Comparison of ENCODE assay signal across 12 cellular contexts in the genomic region with DNA sequence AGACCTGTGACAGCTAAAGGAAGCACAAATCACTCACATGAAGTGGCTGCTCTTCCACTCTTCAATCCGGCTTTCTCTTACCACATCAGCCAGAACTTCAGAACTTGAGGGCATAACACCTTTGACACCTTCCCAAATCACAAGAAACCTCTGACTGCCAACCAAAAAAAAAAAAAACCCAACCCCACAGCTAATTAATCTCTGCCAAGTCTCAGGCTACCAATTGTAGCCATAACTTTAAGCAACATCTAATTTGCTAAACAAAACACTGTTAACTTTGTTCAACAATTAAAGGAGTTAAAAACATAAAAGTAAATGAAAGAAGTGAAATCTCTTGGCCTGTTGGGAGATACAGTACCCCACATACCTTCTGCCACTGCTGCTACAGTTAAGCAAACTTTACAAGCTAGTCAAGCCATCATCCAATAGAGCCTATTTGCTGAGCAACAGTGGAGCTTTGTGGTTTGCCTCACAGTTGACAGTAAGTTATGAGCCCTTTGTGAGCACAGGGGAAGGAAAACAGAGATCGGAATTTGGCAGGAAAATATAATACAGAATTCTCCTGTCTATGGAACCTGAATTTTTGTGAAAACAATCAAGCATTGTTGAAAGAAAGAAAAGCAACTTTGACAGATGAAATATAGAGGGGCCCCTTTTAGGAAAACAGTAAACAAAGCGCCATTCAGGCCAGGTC. TPM values are rescaled to one million over a fixed set of nuclear protein-coding genes. Genes with fewer than 3 reads are reported as not detected.
A peak's percentile ranks its signal among the peaks of the same experiment; 100 is the strongest.
DNase-seq lines count a peak whose midpoint lies in the region; ATAC-seq and TF ChIP-seq lines count a peak whose summit lies in the region.
"Had no signal": no experiment of that assay in that cellular context is flagged by ENCODE, and none has a peak within 500 bp of the region (broad histone marks: within the 10 kb centered on the region; RNA-seq: fewer than 3 reads in every experiment).

SOX6 (minus strand) TSS at position 490 of the 694 bp plus-strand sequence. CDS start 15,298 bp downstream, outside the sequence.

- H3K4me3 ChIP-seq in SK-N-MC: peak within 1 kb of the TSS; percentile 76
- H3K4me3 ChIP-seq in heart left ventricle: peak within 1 kb of the TSS in 4 of 12 donors; percentile 0 to 16 (median 12)
- no peak within 1 kb of the TSS for H3K4me3 ChIP-seq in transverse colon

- H3K4me1 ChIP-seq in heart left ventricle: peaks cover 0 to 44% (median 22%) of the 10 kb centered on the region in 12 donors
- H3K4me1 ChIP-seq in transverse colon: peaks cover 0 to 12% (median 0%) of the 10 kb centered on the region in 4 donors

- H3K9me3 ChIP-seq in SK-N-MC (ENCODE audit: low read depth, low read length) (no peaks in the 10 kb centered on the region), heart left ventricle (no peaks in the 10 kb centered on the region), transverse colon (no peaks in the 10 kb centered on the region)

- intact Hi-C loops in heart left ventricle (cut with DNase I): loop anchor here in 1 of 10 donors (10.0 kb wide), 1 partner anchor 249 kb away; no protein-coding TSS in a partner anchor
- intact Hi-C loops in activated CD4-positive, alpha-beta memory T cell treated with anti-CD3 and anti-CD28 coated beads for 36 hours (cut with micrococcal nuclease): no loop called here
- intact Hi-C loops in transverse colon (cut with DNase I; ENCODE audit: low total_unique reads): no loop called here

- no peak for TF ChIP-seq EP300 in transverse colon (IDR thresholded peaks at IDR 0.05; ENCODE audit: low read depth)

- H3K4me1 Mint-ChIP-seq in osteocyte (ENCODE audit: unreplicated experiment): peaks cover 29% of the 10 kb centered on the region
- H3K4me1 Mint-ChIP-seq in activated CD4-positive, alpha-beta memory T cell treated with anti-CD3 and anti-CD28 coated beads for 36 hours (ENCODE audit: low read depth): no peaks in the 10 kb centered on the region
- H3K4me1 Mint-ChIP-seq: activated naive CD4-positive, alpha-beta T cell treated with anti-CD3 and anti-CD28 coated beads, Interleukin-2, amount 10 ng/mL, durations not matched to agents 7 days and 5 days; CD4-positive, CD25-positive, alpha-beta regulatory T cell had no signal

- CTCF ChIA-PET in activated CD4-positive, alpha-beta memory T cell treated with anti-CD3 and anti-CD28 coated beads for 36 hours (lab: Charles Lee): no interaction called here

- H3K4me3 Mint-ChIP-seq in osteocyte (ENCODE audit: unreplicated experiment): peak within 1 kb of the TSS; percentile 8
- no peak within 1 kb of the TSS for H3K4me3 Mint-ChIP-seq in activated CD4-positive, alpha-beta memory T cell treated with anti-CD3 and anti-CD28 coated beads for 36 hours
- H3K4me3 Mint-ChIP-seq: activated naive CD4-positive, alpha-beta T cell treated with anti-CD3 and anti-CD28 coated beads, Interleukin-2, amount 10 ng/mL, durations not matched to agents 7 days and 5 days; CD4-positive, CD25-positive, alpha-beta regulatory T cell; natural killer cell treated with Interleukin-12 subunit alpha and Interleukin-12 subunit beta and Interleukin-15 and Interleukin-18, amount 100 ng/mL, for 72 hours had no signal

- peak; percentile 7 for DNase-seq in GM04504 (ENCODE audit: low read depth)
- DNase-seq in SK-N-MC (ENCODE audit: low read depth, low spot score): peak; percentile 73
- peak in 1 of 5 donors; percentile 9 for DNase-seq in heart left ventricle
- DNase-seq in osteocyte (ENCODE audit: extremely low spot score, unreplicated experiment): no peak
- DNase-seq in activated CD4-positive, alpha-beta memory T cell treated with anti-CD3 and anti-CD28 coated beads for 36 hours: no peak
- DNase-seq in transverse colon: no peak
- DNase-seq in HCEC 1CT: no peak
- DNase-seq: activated naive CD4-positive, alpha-beta T cell treated with anti-CD3 and anti-CD28 coated beads, Interleukin-2, amount 10 ng/mL, durations not matched to agents 7 days and 5 days; CD4-positive, CD25-positive, alpha-beta regulatory T cell had no signal

- H3K27me3 Mint-ChIP-seq in osteocyte (ENCODE audit: unreplicated experiment): no peaks in the 10 kb centered on the region
- no peaks in the 10 kb centered on the region for H3K27me3 Mint-ChIP-seq in activated CD4-positive, alpha-beta memory T cell treated with anti-CD3 and anti-CD28 coated beads for 36 hours
- H3K27me3 Mint-ChIP-seq: activated naive CD4-positive, alpha-beta T cell treated with anti-CD3 and anti-CD28 coated beads, Interleukin-2, amount 10 ng/mL, durations not matched to agents 7 days and 5 days; CD4-positive, CD25-positive, alpha-beta regulatory T cell; natural killer cell treated with Interleukin-12 subunit alpha and Interleukin-12 subunit beta and Interleukin-15 and Interleukin-18, amount 100 ng/mL, for 72 hours had no signal

- H3K36me3 ChIP-seq in SK-N-MC (ENCODE audit: insufficient read depth, low read length) (no peaks in the 10 kb centered on the region; the same call in 1 of the 2 replicates), heart left ventricle (no peaks in the 10 kb centered on the region), transverse colon (no peaks in the 10 kb centered on the region)

- 55 to 63% (median 58%) methylated on average over 3 of the region's 3 CpGs for WGBS in heart left ventricle, 4 donors
- 48 to 56% methylated on average over 3 of the region's 3 CpGs for WGBS in transverse colon (ENCODE audit: low coverage in 1 of 2), 2 donors

- no peaks in the 10 kb centered on the region for H3K9me3 Mint-ChIP-seq in osteocyte (ENCODE audit: unreplicated experiment)
- H3K9me3 Mint-ChIP-seq in activated CD4-positive, alpha-beta memory T cell treated with anti-CD3 and anti-CD28 coated beads for 36 hours: peaks cover 3% of the 10 kb centered on the region
- H3K9me3 Mint-ChIP-seq: activated naive CD4-positive, alpha-beta T cell treated with anti-CD3 and anti-CD28 coated beads, Interleukin-2, amount 10 ng/mL, durations not matched to agents 7 days and 5 days had no signal

- no peaks in the 10 kb centered on the region for H3K27me3 ChIP-seq in heart left ventricle
- H3K27me3 ChIP-seq in transverse colon: no peaks in the 10 kb centered on the region

- H3K36me3 Mint-ChIP-seq in osteocyte (ENCODE audit: unreplicated experiment): no peaks in the 10 kb centered on the region
- no peaks in the 10 kb centered on the region for H3K36me3 Mint-ChIP-seq in activated CD4-positive, alpha-beta memory T cell treated with anti-CD3 and anti-CD28 coated beads for 36 hours
- H3K36me3 Mint-ChIP-seq: activated naive CD4-positive, alpha-beta T cell treated with anti-CD3 and anti-CD28 coated beads, Interleukin-2, amount 10 ng/mL, durations not matched to agents 7 days and 5 days; CD4-positive, CD25-positive, alpha-beta regulatory T cell; natural killer cell treated with Interleukin-12 subunit alpha and Interleukin-12 subunit beta and Interleukin-15 and Interleukin-18, amount 100 ng/mL, for 72 hours had no signal

- in situ Hi-C loops in transverse colon (cut with MboI; ENCODE audit: low pct_ligation_motif_present in 1 of 4, low pct_unique_long_range_greater_than_20kb in 1 of 4, low sequenced_read_pairs in 3 of 4): no loop called here

- peak within 1 kb of the TSS; percentile 99 for H3K27ac ChIP-seq in SK-N-MC
- peak within 1 kb of the TSS in 11 of 12 donors; percentile 3 to 76 (median 47) for H3K27ac ChIP-seq in heart left ventricle
- no peak within 1 kb of the TSS for H3K27ac ChIP-seq in transverse colon

- TF ChIP-seq CTCF in heart left ventricle (IDR thresholded peaks at IDR 0.05): no peak
- peak; percentile 35 for TF ChIP-seq CTCF in osteocyte (IDR thresholded peaks at IDR 0.05)
- no peak for TF ChIP-seq CTCF in transverse colon (IDR thresholded peaks at IDR 0.05)

- peak within 1 kb of the TSS; percentile 86 for H3K9ac ChIP-seq in SK-N-MC (ENCODE audit: insufficient read length)

- POLR2A ChIA-PET in activated CD4-positive, alpha-beta memory T cell treated with anti-CD3 and anti-CD28 coated beads for 36 hours (lab: Charles Lee): no interaction called here

- no peak for TF ChIP-seq POLR2A in heart left ventricle (IDR thresholded peaks at IDR 0.05)
- TF ChIP-seq POLR2A in transverse colon (IDR thresholded peaks at IDR 0.05): no peak

- peak within 1 kb of the TSS; percentile 83 for H3K27ac Mint-ChIP-seq in osteocyte (ENCODE audit: unreplicated experiment)
- no peak within 1 kb of the TSS for H3K27ac Mint-ChIP-seq in activated CD4-positive, alpha-beta memory T cell treated with anti-CD3 and anti-CD28 coated beads for 36 hours
- H3K27ac Mint-ChIP-seq: activated naive CD4-positive, alpha-beta T cell treated with anti-CD3 and anti-CD28 coated beads, Interleukin-2, amount 10 ng/mL, durations not matched to agents 7 days and 5 days; CD4-positive, CD25-positive, alpha-beta regulatory T cell; natural killer cell treated with Interleukin-12 subunit alpha and Interleukin-12 subunit beta and Interleukin-15 and Interleukin-18, amount 100 ng/mL, for 72 hours had no signal

- ATAC-seq in heart left ventricle: peak; percentile 38 to 68 (median 66)
- ATAC-seq in GM21528 (IDR thresholded peaks at IDR 0.05; ENCODE audit: low FRiP score, unreplicated experiment): no peak
- ATAC-seq: HCT116; natural killer cell treated with Interleukin-12 subunit alpha and Interleukin-12 subunit beta and Interleukin-15 and Interleukin-18, amount 100 ng/mL, for 72 hours had no signal

RNA-seq across cellular contexts. Expression of gene SOX6, which starts in this region (rescaled TPM):
- 10 to 100 TPM; 11.6 to 39.6 (median 17.0) TPM for total RNA-seq in heart left ventricle
- 1 to 10 TPM; 1.5 to 3.8 TPM for polyA plus RNA-seq in heart left ventricle
- 13.4 and 17.6 TPM in 2 replicates for total RNA-seq in osteocyte
- not detected for total RNA-seq in activated CD4-positive, alpha-beta memory T cell treated with anti-CD3 and anti-CD28 coated beads for 36 hours
- total RNA-seq in transverse colon: 10 to 100 TPM in 1 of 4 donors, 1 to 10 TPM in 3; 1.6 to 22.7 (median 6.9) TPM
- total RNA-seq: natural killer cell treated with Interleukin-12 subunit alpha and Interleukin-12 subunit beta and Interleukin-15 and Interleukin-18, amount 100 ng/mL, for 72 hours had no signal
- polyA plus RNA-seq: CD4-positive, CD25-positive, alpha-beta regulatory T cell had no signal

Comparison
In these comparisons a context has a peak if more than half of its experiments do, and no peak if none do; other contexts are left out.
1. DNase-seq: peak in GM04504 (single experiment) and SK-N-MC (single experiment); none in osteocyte (single experiment), activated CD4-positive, alpha-beta memory T cell treated with anti-CD3 and anti-CD28 coated beads for 36 hours (single experiment), transverse colon (single experiment) and HCEC 1CT (single experiment).
2. H3K27ac ChIP-seq: peak in SK-N-MC (single experiment) and heart left ventricle (11 of 12); none in transverse colon (0 of 4).